Comparison of ENCODE assay signal across 24 cellular contexts in genomic region chr5:104734046-104734445, GRCh38.
"Had no signal": no experiment of that assay in that cellular context is flagged by ENCODE, and none has a peak within 500 bp of the region (broad histone marks: within the 10 kb centered on the region; RNA-seq: fewer than 3 reads in every experiment).

No MANE protein-coding gene starts in this region.

- DNase-seq: activated B cell treated with CpG ODN at 0.5 μM for 24 hours; activated CD4-positive, alpha-beta T cell treated with anti-CD3 and anti-CD28 coated beads for 36 hours; activated CD4-positive, alpha-beta T cell treated with anti-CD3 and anti-CD28 coated beads, Interleukin-2, amount 50 U/mL, for 4 hours; activated CD8-positive, alpha-beta memory T cell treated with anti-CD3 and anti-CD28 coated beads for 24 hours; activated CD8-positive, alpha-beta memory T cell treated with anti-CD3 and anti-CD28 coated beads, Interleukin-2, amount 50 U/mL, for 4 hours; activated T-cell treated with anti-CD3 and anti-CD28 coated beads, Interleukin-2, amount 50 U/mL, for 24 hours; adrenal gland; cerebellar nuclear complex; cortex of kidney; heart left ventricle; islet precursor cell; left cardiac atrium; posterior cingulate gyrus; retina; sigmoid colon; stimulated activated CD4-positive, alpha-beta T cell treated with anti-CD3 and anti-CD28 coated beads, Interleukin-4, amount 100 ng/mL, for 24 hours; stimulated activated naive CD8-positive, alpha-beta T cell treated with anti-CD3 and anti-CD28 coated beads, Interleukin-15, Interleukin-2, amounts not matched to agents 100 U/mL and 50 U/mL, for 24 hours; T-helper 1 cell; T-helper 9 cell; upper lobe of left lung had no signal

- H3K4me3 ChIP-seq: adrenal gland, breast epithelium, gastroesophageal sphincter, heart left ventricle, sigmoid colon, smooth muscle cell, upper lobe of left lung had no signal

- H3K36me3 ChIP-seq: adrenal gland, breast epithelium, gastroesophageal sphincter, heart left ventricle, sigmoid colon, upper lobe of left lung had no signal

- H3K27ac ChIP-seq: adrenal gland, breast epithelium, epithelial cell of prostate, gastroesophageal sphincter, heart left ventricle, upper lobe of left lung had no signal

- H3K27me3 ChIP-seq: adrenal gland, breast epithelium, gastroesophageal sphincter, heart left ventricle, sigmoid colon, upper lobe of left lung had no signal

- H3K9me3 ChIP-seq: adrenal gland, breast epithelium, gastroesophageal sphincter, heart left ventricle, sigmoid colon, upper lobe of left lung had no signal

- H3K4me1 ChIP-seq: adrenal gland, breast epithelium, heart left ventricle, upper lobe of left lung had no signal
